ENCODE assay signal across 8 cellular contexts in genomic region chr19:19146000-19146608, GRCh38. TPM values are rescaled to one million over a fixed set of nuclear protein-coding genes. Genes with fewer than 3 reads are reported as not detected.
DNase-seq lines count a peak whose midpoint lies in the region; ATAC-seq and TF ChIP-seq lines count a peak whose summit lies in the region.

No MANE protein-coding gene starts in this region.

- peaks cover 4 to 9% (median 7%) of the 10 kb centered on the region in 3 donors for H3K4me1 Mint-ChIP-seq in naive B cell

- no peaks in the 10 kb centered on the region for H3K9me3 ChIP-seq in BLaER1 treated with 17β-estradiol and CSF1 and Interleukin-3, amounts not matched to agents 10 nM and 100 nM (replicated peaks in 1 of 11)

- H3K27me3 Mint-ChIP-seq in naive B cell: no peaks in the 10 kb centered on the region

- peak overlapping the region in 1 of 8 donors; percentile 33 for H3K4me3 Mint-ChIP-seq in naive B cell

- peak; percentile 89 for TF ChIP-seq CTCF in epithelial cell of esophagus (IDR thresholded peaks at IDR 0.05; ENCODE audit: insufficient read depth, low read depth, low read length, missing control alignments)

- H3K27ac ChIP-seq in BLaER1 treated with 17β-estradiol and CSF1 and Interleukin-3, amounts not matched to agents 10 nM and 100 nM: peak overlapping the region in 9 of 11 experiments; percentile 49 to 76 (median 71); a peak in 18 of 22 replicates

- peak overlapping the region; percentile 26 to 60 (median 56); a peak in 19 of 22 replicates for H3K4me2 ChIP-seq in BLaER1 treated with 17β-estradiol and CSF1 and Interleukin-3, amounts not matched to agents 10 nM and 100 nM

- H3K36me3 Mint-ChIP-seq in naive B cell: no peaks in the 10 kb centered on the region

- H3K9ac ChIP-seq in BLaER1 treated with 17β-estradiol and CSF1 and Interleukin-3, amounts not matched to agents 10 nM and 100 nM: peak overlapping the region in 9 of 11 experiments; percentile 28 to 67 (median 56); a peak in 14 of 22 replicates

- H3K27me3 ChIP-seq in BLaER1 treated with 17β-estradiol and CSF1 and Interleukin-3, amounts not matched to agents 10 nM and 100 nM: no peaks in the 10 kb centered on the region
- no peaks in the 10 kb centered on the region; the same call in 1 of the 2 replicates for H3K27me3 ChIP-seq in H7 (ENCODE audit: control insufficient read depth, insufficient read depth, low read length)

- H3K27ac Mint-ChIP-seq in naive B cell: peak overlapping the region in 2 of 6 donors; percentile 31 to 60

- peaks cover 12 to 32% (median 28%) of the 10 kb centered on the region in 11 experiments; a peak in 20 of 22 replicates for H3K36me3 ChIP-seq in BLaER1 treated with 17β-estradiol and CSF1 and Interleukin-3, amounts not matched to agents 10 nM and 100 nM
- H3K36me3 ChIP-seq in H7 (replicated peaks; ENCODE audit: control insufficient read depth, insufficient read depth, low read length): peaks cover 2% of the 10 kb centered on the region; the same call in 1 of the 2 replicates

- peak; percentile 86 to 91 for ATAC-seq in naive B cell (ENCODE audit: low read depth in 2 of 2)
- no peak for ATAC-seq in HG03342 (IDR thresholded peaks at IDR 0.05; ENCODE audit: unreplicated experiment)

- no peak overlapping the region for H3K4me3 ChIP-seq in BLaER1 treated with 17β-estradiol and CSF1 and Interleukin-3, amounts not matched to agents 10 nM and 100 nM
- no peak overlapping the region for H3K4me3 ChIP-seq in H7 (ENCODE audit: insufficient read depth, low read depth, low read length)
- no peak overlapping the region for H3K4me3 ChIP-seq in epithelial cell of esophagus (ENCODE audit: low read length)

- peak; percentile 97 for DNase-seq in H7
- DNase-seq in NCI-H82 (lab: John Stamatoyannopoulos, UW): peak; percentile 84
- DNase-seq in activated CD8-positive, alpha-beta memory T cell treated with anti-CD3 and anti-CD28 coated beads, Interleukin-2, amount 50 U/mL, for 4 hours: peak; percentile 86
- DNase-seq in epithelial cell of esophagus (ENCODE audit: low read depth): peak; percentile 58
- peak; percentile 82 for DNase-seq in naive B cell
- peak; percentile 73 to 82 for DNase-seq in stimulated activated CD8-positive, alpha-beta memory T cell treated with anti-CD3 and anti-CD28 coated beads, Interleukin-7, amount 100 ng/mL, for 1 hour (ENCODE audit: low read depth in 2 of 2)

- no peaks in the 10 kb centered on the region for H3K9me3 Mint-ChIP-seq in naive B cell

- H3K4me1 ChIP-seq in BLaER1 treated with 17β-estradiol and CSF1 and Interleukin-3, amounts not matched to agents 10 nM and 100 nM: peaks cover 0 to 27% (median 18%) of the 10 kb centered on the region in 10 experiments; a peak in 15 of 20 replicates

- H4K20me1 ChIP-seq in BLaER1 treated with 17β-estradiol and CSF1 and Interleukin-3, amounts not matched to agents 10 nM and 100 nM: no peaks in the 10 kb centered on the region; a peak in 1 of 22 replicates

RNA-seq across cellular contexts. Expression of gene TMEM161A, which starts 7.8 kb away (rescaled TPM):
- 26.6 and 36.3 TPM in 2 replicates for total RNA-seq in H7 (2014; rRNA removed; shearing (Covaris generic))
- polyA plus RNA-seq in naive B cell (ENCODE audit: low read depth in 6 of 6): 10 to 100 TPM; 15.0 to 22.9 (median 18.3) TPM

RNA-seq across cellular contexts. Expression of gene MEF2B, which starts 24.0 kb away (rescaled TPM):
- total RNA-seq in H7 (2014; rRNA removed; shearing (Covaris generic)): 0.80 TPM in 1 of 2 replicates, not detected in the other
- polyA plus RNA-seq in naive B cell (ENCODE audit: low read depth in 6 of 6): 1 to 10 TPM in 1 of 6 donors, under 1 TPM in 3, not detected in 2; 0.19 to 1.4 (median 0.38) TPM

RNA-seq across cellular contexts. Expression of gene BORCS8, which starts 45.8 kb away (rescaled TPM):
- 12.5 and 18.9 TPM in 2 replicates for total RNA-seq in H7 (2014; rRNA removed; shearing (Covaris generic))
- polyA plus RNA-seq in naive B cell (ENCODE audit: low read depth in 6 of 6): 10 to 100 TPM; 26.2 to 31.6 (median 28.2) TPM

RNA-seq across cellular contexts. Expression of gene RFXANK, which starts 46.0 kb away (rescaled TPM):
- 43.5 and 51.0 TPM in 2 replicates for total RNA-seq in H7 (2014; rRNA removed; shearing (Covaris generic))
- 100 to 1,000 TPM in 1 of 6 donors, 10 to 100 TPM in 5; 74.7 to 141 (median 85.8) TPM for polyA plus RNA-seq in naive B cell (ENCODE audit: low read depth in 6 of 6)

RNA-seq across cellular contexts. Expression of gene NR2C2AP, which starts 57.1 kb away (rescaled TPM):
- total RNA-seq in H7 (2014; rRNA removed; shearing (Covaris generic)): 25.8 and 31.4 TPM in 2 replicates
- polyA plus RNA-seq in naive B cell (ENCODE audit: low read depth in 6 of 6): 10 to 100 TPM; 25.6 to 38.4 (median 31.4) TPM
